ENCODE assay signal across 9 cellular contexts in genomic region chr11:64763804-64764611, GRCh38. TPM values are rescaled to one million over a fixed set of nuclear protein-coding genes. Genes with fewer than 3 reads are reported as not detected.
DNase-seq lines count a peak whose midpoint lies in the region; ATAC-seq, FAIRE-seq and TF ChIP-seq lines count a peak whose summit lies in the region.
"Had no signal": no experiment of that assay in that cellular context is flagged by ENCODE, and none has a peak within 500 bp of the region (broad histone marks: within the 10 kb centered on the region; RNA-seq: fewer than 3 reads in every experiment).

No MANE protein-coding gene starts in this region.

- H3K9me2 ChIP-seq in GM23338 (ENCODE audit: insufficient read depth), result no peaks in the 10 kb centered on the region

- no peak overlapping the region for H3K9ac ChIP-seq in mammary epithelial cell (ENCODE audit: insufficient read depth, low read length)

- H3K4me1 ChIP-seq in GM23338 (ENCODE audit: insufficient read depth), result peaks cover 66% of the 10 kb centered on the region
- peaks cover 25 to 94% (median 55%) of the 10 kb centered on the region in 3 donors for H3K4me1 ChIP-seq in esophagus squamous epithelium
- H3K4me1 ChIP-seq in small intestine (ENCODE audit: control insufficient read depth in 2 of 2, insufficient read depth in 1 of 2, low read depth in 1 of 2, low read length in 1 of 2), result peaks cover 0 to 2% of the 10 kb centered on the region in 2 donors
- peaks cover 20% of the 10 kb centered on the region for H3K4me1 ChIP-seq in mammary epithelial cell (ENCODE audit: insufficient read depth, low read length)

- POLR2A ChIA-PET in activated CD4-positive, alpha-beta memory T cell treated with anti-CD3 and anti-CD28 coated beads, Interleukin-2, amount 10 ng/mL, durations not matched to agents 7 days and 5 days (lab: Charles Lee), result interaction anchor here (0.7 to 13.2 kb wide), 11 partner anchors 8 to 277 kb away, joined by 3 to 435 read pairs (median 4); partner anchors contain the start of genes MAP4K2, RASGRP2, SAC3D1 and SF1

- H3K4me3 ChIP-seq in GM23338 (peak overlapping the region; percentile 40), esophagus squamous epithelium (no peak overlapping the region), small intestine (ENCODE audit: low read depth in 1 of 2, low read length in 2 of 2) (no peak overlapping the region), mammary epithelial cell (replicated peaks in 1 of 3; ENCODE audit: insufficient read depth in 1 of 3, low read depth in 2 of 3, low read length in 3 of 3) (no peak overlapping the region)

- intact Hi-C loops in esophagus squamous epithelium (cut with DNase I), result no loop called here
- intact Hi-C loops in mammary epithelial cell (cut with micrococcal nuclease), result no loop called here

- 44 to 59% methylated on average over 12 to 13 of the region's 14 CpGs for WGBS in esophagus squamous epithelium, 2 donors
- WGBS in small intestine, 3 donors, result 64 to 76% (median 70%) methylated on average over 14 of the region's 14 CpGs
- WGBS in mammary epithelial cell (ENCODE audit: low coverage, missing lambda C conversion rate), result 55% methylated on average over 7 of the region's 14 CpGs

- dilution Hi-C loops in mammary epithelial cell (cut with HindIII; ENCODE audit: low sequenced_read_pairs), result no loop called here

- H3F3A ChIP-seq in GM23338 (replicated peaks; ENCODE audit: low read depth), result peaks cover 71% of the 10 kb centered on the region

- no TSS peak for BruUV-seq in mammary epithelial cell (replicated peaks; lab: Mats Ljungman, UMichigan)

- H3K79me2 ChIP-seq in GM23338 (replicated peaks; ENCODE audit: insufficient read depth), result peaks cover 15% of the 10 kb centered on the region; the same call in 1 of the 2 replicates
- peaks cover 49% of the 10 kb centered on the region for H3K79me2 ChIP-seq in mammary epithelial cell (ENCODE audit: insufficient read depth, low read length)

- H3K27ac Mint-ChIP-seq in GM23338, result peak overlapping the region; percentile 93
- H3K27ac Mint-ChIP-seq in activated CD4-positive, alpha-beta memory T cell treated with anti-CD3 and anti-CD28 coated beads, Interleukin-2, amount 10 ng/mL, durations not matched to agents 7 days and 5 days, result peak overlapping the region; percentile 99

- H3K4me3 Mint-ChIP-seq in GM23338, result peak overlapping the region; percentile 42; the same call in 2 of the 3 replicates
- peak overlapping the region; percentile 72 for H3K4me3 Mint-ChIP-seq in activated CD4-positive, alpha-beta memory T cell treated with anti-CD3 and anti-CD28 coated beads, Interleukin-2, amount 10 ng/mL, durations not matched to agents 7 days and 5 days

- H3K27ac ChIP-seq in GM23338 (ENCODE audit: low read depth) (peak overlapping the region; percentile 96), esophagus squamous epithelium (peak overlapping the region; percentile 59 to 82 (median 74)), small intestine (ENCODE audit: low read depth in 1 of 2, low read length in 1 of 2) (peak overlapping the region in 1 of 2 donors; percentile 45), mammary epithelial cell (ENCODE audit: insufficient read depth, low read depth, low read length) (no peak overlapping the region)

- H3K4me1 Mint-ChIP-seq in GM23338, result peaks cover 87% of the 10 kb centered on the region
- peaks cover 86% of the 10 kb centered on the region for H3K4me1 Mint-ChIP-seq in activated CD4-positive, alpha-beta memory T cell treated with anti-CD3 and anti-CD28 coated beads, Interleukin-2, amount 10 ng/mL, durations not matched to agents 7 days and 5 days

- H2AFZ ChIP-seq in GM23338 (no peak overlapping the region), mammary epithelial cell (ENCODE audit: low read depth, low read length) (no peak overlapping the region)

- DNase-seq in GM23338 (ENCODE audit: low spot score) (no peak), esophagus squamous epithelium (lab: John Stamatoyannopoulos, UW) (no peak), small intestine (peak; percentile 39), kidney glomerular epithelial cell (lab: John Stamatoyannopoulos, UW) (no peak), mammary epithelial cell (no peak)
- DNase-seq in activated CD4-positive, alpha-beta memory T cell treated with anti-CD3 and anti-CD28 coated beads, Interleukin-2, amount 10 ng/mL, durations not matched to agents 7 days and 5 days, result peak; percentile 72

- TF ChIP-seq CTCF in GM23338 (conservative IDR thresholded peaks at IDR 0.05; ENCODE audit: low read depth in 2 of 2) (no peak), esophagus squamous epithelium (IDR thresholded peaks at IDR 0.05) (no peak), mammary epithelial cell (conservative IDR thresholded peaks at IDR 0.05 in 1 of 2, IDR thresholded peaks at IDR 0.05 in 1 of 2; ENCODE audit: extremely low read depth in 1 of 2, insufficient read depth in 1 of 2, low read depth in 1 of 2, low read length in 2 of 2) (no peak)

- H4K20me1 ChIP-seq in GM23338 (replicated peaks; ENCODE audit: insufficient read depth) (peaks cover 32% of the 10 kb centered on the region), mammary epithelial cell (ENCODE audit: insufficient read depth, low read length) (peaks cover 3% of the 10 kb centered on the region)

- CTCF ChIA-PET in activated CD4-positive, alpha-beta memory T cell treated with anti-CD3 and anti-CD28 coated beads, Interleukin-2, amount 10 ng/mL, durations not matched to agents 7 days and 5 days (lab: Charles Lee), result interaction anchor here (0.7 to 11.8 kb wide), 7 partner anchors 8 to 446 kb away, joined by 3 to 132 read pairs (median 4); partner anchors contain the start of genes MEN1, PRDX5, RASGRP2 and SF1
- CTCF ChIA-PET in mammary epithelial cell (lab: Charles Lee; ENCODE audit: low non-redundant PET), result no interaction called here

- H3K36me3 ChIP-seq in GM23338 (ENCODE audit: insufficient read depth), result peaks cover 29% of the 10 kb centered on the region
- peaks cover 51 to 71% (median 59%) of the 10 kb centered on the region in 3 donors for H3K36me3 ChIP-seq in esophagus squamous epithelium
- H3K36me3 ChIP-seq in small intestine (ENCODE audit: control insufficient read depth in 2 of 2, insufficient read depth in 2 of 2, low read length in 2 of 2), result peaks cover 25 to 34% of the 10 kb centered on the region in 2 donors
- peaks cover 36% of the 10 kb centered on the region for H3K36me3 ChIP-seq in mammary epithelial cell (ENCODE audit: insufficient read depth, low read length)

- H3K27me3 ChIP-seq in GM23338 (ENCODE audit: insufficient read depth) (no peaks in the 10 kb centered on the region), esophagus squamous epithelium (no peaks in the 10 kb centered on the region), small intestine (ENCODE audit: control insufficient read depth in 2 of 2, insufficient read depth in 2 of 2, low read length in 2 of 2) (no peaks in the 10 kb centered on the region), mammary epithelial cell (ENCODE audit: insufficient read depth, low read length) (no peaks in the 10 kb centered on the region)

- no peaks in the 10 kb centered on the region for H3K9me3 ChIP-seq in esophagus squamous epithelium
- H3K9me3 ChIP-seq in small intestine (ENCODE audit: control insufficient read depth, low read depth), result no peaks in the 10 kb centered on the region
- no peaks in the 10 kb centered on the region for H3K9me3 ChIP-seq in mammary epithelial cell (replicated peaks; ENCODE audit: insufficient read depth, low read length)

- ATAC-seq in GM23338, result no peak
- ATAC-seq in GM21360 (IDR thresholded peaks at IDR 0.05; ENCODE audit: unreplicated experiment), result no peak
- no peak for ATAC-seq in GM18873 (IDR thresholded peaks at IDR 0.05; ENCODE audit: low FRiP score, unreplicated experiment)

- no peak for FAIRE-seq in small intestine (lab: Jason Lieb, UNC)
- FAIRE-seq: GM18507 had no signal

- H3K9me3 Mint-ChIP-seq in GM23338, result no peaks in the 10 kb centered on the region; the same call in 1 of the 3 replicates
- H3K9me3 Mint-ChIP-seq in activated CD4-positive, alpha-beta memory T cell treated with anti-CD3 and anti-CD28 coated beads, Interleukin-2, amount 10 ng/mL, durations not matched to agents 7 days and 5 days, result no peaks in the 10 kb centered on the region

- TF ChIP-seq POLR2A in esophagus squamous epithelium (IDR thresholded peaks at IDR 0.05), result no peak

- H3K4me2 ChIP-seq in GM23338 (peak overlapping the region; percentile 76), mammary epithelial cell (ENCODE audit: insufficient read depth, low read depth, low read length) (no peak overlapping the region)

- peaks cover 43% of the 10 kb centered on the region for H3K27me3 Mint-ChIP-seq in GM23338 (ENCODE audit: insufficient read depth, low read depth, poor library complexity)
- H3K27me3 Mint-ChIP-seq in activated CD4-positive, alpha-beta memory T cell treated with anti-CD3 and anti-CD28 coated beads, Interleukin-2, amount 10 ng/mL, durations not matched to agents 7 days and 5 days, result no peaks in the 10 kb centered on the region

- H3K36me3 Mint-ChIP-seq in GM23338 (ENCODE audit: low read depth), result peaks cover 64% of the 10 kb centered on the region
- peaks cover 78% of the 10 kb centered on the region for H3K36me3 Mint-ChIP-seq in activated CD4-positive, alpha-beta memory T cell treated with anti-CD3 and anti-CD28 coated beads, Interleukin-2, amount 10 ng/mL, durations not matched to agents 7 days and 5 days (ENCODE audit: low read depth)

- in situ Hi-C loops in mammary epithelial cell (cut with MboI; ENCODE audit: low sequenced_read_pairs in 2 of 2), result no loop called here

RNA-seq across cellular contexts. Expression of gene PYGM, which starts 4.2 kb away (rescaled TPM):
- 3.9 and 4.4 TPM in 2 replicates for total RNA-seq in GM23338 (2014; rRNA removed; shearing (Covaris generic))
- polyA plus RNA-seq in GM23338 (2016; fragmentation: Nextera tagmentation; extraction: Ambion mirVana), result 1.5 and 2.8 TPM in 2 replicates
- total RNA-seq in activated CD4-positive, alpha-beta memory T cell treated with anti-CD3 and anti-CD28 coated beads, Interleukin-2, amount 10 ng/mL, durations not matched to agents 7 days and 5 days, result 1 to 10 TPM; 3.1 to 4.0 TPM
- total RNA-seq in esophagus squamous epithelium, result under 1 TPM; 0.27 to 0.95 (median 0.39) TPM
- 1 to 10 TPM in 2 of 3 donors, under 1 TPM in 1; 0.54 to 1.5 (median 1.1) TPM for polyA plus RNA-seq in small intestine
- total RNA-seq in mammary epithelial cell, result 1 to 10 TPM in 1 of 2 donors, under 1 TPM in 1; 0.50 to 1.1 TPM
- 0.06 TPM for polyA plus RNA-seq in mammary epithelial cell
- not detected for polyA minus RNA-seq in mammary epithelial cell

RNA-seq across cellular contexts. Expression of gene SF1, which starts 14.3 kb away (rescaled TPM):
- 235 and 252 TPM in 2 replicates for total RNA-seq in GM23338 (2014; rRNA removed; shearing (Covaris generic))
- polyA plus RNA-seq in GM23338 (2016; fragmentation: Nextera tagmentation; extraction: Ambion mirVana) (76.9 and 82.9 TPM in 2 replicates), small intestine (10 to 100 TPM; 69.8 to 90.3 (median 76.7) TPM), mammary epithelial cell (79.4 TPM)
- 100 to 1,000 TPM; 385 to 390 TPM for total RNA-seq in activated CD4-positive, alpha-beta memory T cell treated with anti-CD3 and anti-CD28 coated beads, Interleukin-2, amount 10 ng/mL, durations not matched to agents 7 days and 5 days
- total RNA-seq in esophagus squamous epithelium (100 to 1,000 TPM; 136 to 292 (median 223) TPM), mammary epithelial cell (100 to 1,000 TPM; 115 to 294 TPM)
- polyA minus RNA-seq in mammary epithelial cell, result 212 TPM

RNA-seq across cellular contexts. Expression of gene RASGRP2, which starts 20.1 kb away (rescaled TPM):
- total RNA-seq in GM23338 (2014; rRNA removed; shearing (Covaris generic)), result 30.1 and 34.4 TPM in 2 replicates
- 50.4 and 60.5 TPM in 2 replicates for polyA plus RNA-seq in GM23338 (2016; fragmentation: Nextera tagmentation; extraction: Ambion mirVana)
- total RNA-seq in activated CD4-positive, alpha-beta memory T cell treated with anti-CD3 and anti-CD28 coated beads, Interleukin-2, amount 10 ng/mL, durations not matched to agents 7 days and 5 days, result 100 to 1,000 TPM; 179 to 183 TPM
- total RNA-seq in esophagus squamous epithelium, result 10 to 100 TPM in 1 of 4 donors, 1 to 10 TPM in 3; 2.6 to 13.2 (median 4.9) TPM
- polyA plus RNA-seq in small intestine, result 10 to 100 TPM in 1 of 3 donors, 1 to 10 TPM in 2; 2.9 to 14.6 (median 4.6) TPM
- 1 to 10 TPM in 1 of 2 donors, under 1 TPM in 1; 0.26 to 4.8 TPM for total RNA-seq in mammary epithelial cell
- not detected for polyA plus RNA-seq in mammary epithelial cell
- not detected for polyA minus RNA-seq in mammary epithelial cell

RNA-seq across cellular contexts. Expression of gene MAP4K2, which starts 39.0 kb away (rescaled TPM):
- 32.3 and 42.6 TPM in 2 replicates for total RNA-seq in GM23338 (2014; rRNA removed; shearing (Covaris generic))
- polyA plus RNA-seq in GM23338 (2016; fragmentation: Nextera tagmentation; extraction: Ambion mirVana) (9.9 and 11.2 TPM in 2 replicates), small intestine (10 to 100 TPM in 1 of 3 donors, 1 to 10 TPM in 2; 9.2 to 13.6 (median 9.7) TPM), mammary epithelial cell (7.9 TPM)
- 10 to 100 TPM; 95.6 to 98.0 TPM for total RNA-seq in activated CD4-positive, alpha-beta memory T cell treated with anti-CD3 and anti-CD28 coated beads, Interleukin-2, amount 10 ng/mL, durations not matched to agents 7 days and 5 days
- total RNA-seq in esophagus squamous epithelium (1 to 10 TPM; 3.6 to 9.0 (median 6.1) TPM), mammary epithelial cell (10 to 100 TPM; 15.4 to 15.5 TPM)
- 41.4 TPM for polyA minus RNA-seq in mammary epithelial cell

RNA-seq across cellular contexts. Expression of gene NRXN2, which starts 41.0 kb away (rescaled TPM):
- total RNA-seq in GM23338 (2014; rRNA removed; shearing (Covaris generic)), result 17.0 and 22.1 TPM in 2 replicates
- 3.4 and 5.7 TPM in 2 replicates for polyA plus RNA-seq in GM23338 (2016; fragmentation: Nextera tagmentation; extraction: Ambion mirVana)
- under 1 TPM in 1 of 2 experiments, not detected in 1; 0.08 TPM for total RNA-seq in activated CD4-positive, alpha-beta memory T cell treated with anti-CD3 and anti-CD28 coated beads, Interleukin-2, amount 10 ng/mL, durations not matched to agents 7 days and 5 days
- under 1 TPM in 1 of 4 donors, not detected in 3; 0.38 TPM for total RNA-seq in esophagus squamous epithelium
- polyA plus RNA-seq in small intestine, result 1 to 10 TPM in 2 of 3 donors, under 1 TPM in 1; 0.45 to 4.4 (median 1.1) TPM
- total RNA-seq in mammary epithelial cell, result 10 to 100 TPM in 1 of 2 donors, 1 to 10 TPM in 1; 4.5 to 18.8 TPM
- 0.01 TPM for polyA plus RNA-seq in mammary epithelial cell
- not detected for polyA minus RNA-seq in mammary epithelial cell

Comparison
In these comparisons a context has a peak if more than half of its experiments do, and no peak if none do; other contexts are left out.
1. DNase-seq: peak in activated CD4-positive, alpha-beta memory T cell treated with anti-CD3 and anti-CD28 coated beads, Interleukin-2, amount 10 ng/mL, durations not matched to agents 7 days and 5 days (single experiment) and small intestine (single experiment); none in GM23338 (single experiment), esophagus squamous epithelium (single experiment), kidney glomerular epithelial cell (single experiment) and mammary epithelial cell (single experiment).